Comparison of ENCODE assay signal across 9 cellular contexts in the genomic region with DNA sequence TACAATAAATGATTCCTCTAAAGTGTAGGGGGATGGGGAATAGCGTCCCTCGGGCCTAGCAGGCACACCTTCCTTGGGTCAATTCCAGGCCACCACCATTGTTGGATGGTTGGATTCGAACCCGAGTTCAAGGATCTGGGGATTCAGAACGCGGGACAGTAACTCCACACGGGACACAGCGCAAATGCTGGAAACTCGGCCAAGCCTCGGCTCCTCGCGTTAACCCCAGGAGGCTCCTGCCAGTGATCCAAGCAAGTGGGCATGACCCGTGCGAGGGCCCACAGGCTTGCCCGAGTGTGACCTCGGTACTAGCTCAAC. TPM values are rescaled to one million over a fixed set of nuclear protein-coding genes. Genes with fewer than 3 reads are reported as not detected.
DNase-seq lines count a peak whose midpoint lies in the region; ATAC-seq and TF ChIP-seq lines count a peak whose summit lies in the region.
"Had no signal": no experiment of that assay in that cellular context is flagged by ENCODE, and none has a peak within 500 bp of the region (broad histone marks: within the 10 kb centered on the region; RNA-seq: fewer than 3 reads in every experiment).

No MANE protein-coding gene starts in this region.

- no peak for TF ChIP-seq CTCF in OCI-LY7 (conservative IDR thresholded peaks at IDR 0.05; ENCODE audit: low read length)
- TF ChIP-seq CTCF in epithelial cell of esophagus (IDR thresholded peaks at IDR 0.05; ENCODE audit: insufficient read depth, low read depth, low read length, missing control alignments), result no peak
- no peak for TF ChIP-seq CTCF in osteoblast (IDR thresholded peaks at IDR 0.05; ENCODE audit: extremely low read depth, low read depth, low read length)

- peak overlapping the region; percentile 69 for H2AFZ ChIP-seq in OCI-LY7 (ENCODE audit: low read length)
- peak overlapping the region; percentile 98 for H2AFZ ChIP-seq in osteoblast (ENCODE audit: low read length)

- H3K4me1 ChIP-seq in CD4-positive, CD25-positive, alpha-beta regulatory T cell (ENCODE audit: control insufficient read depth, insufficient read depth, low read length, poor library complexity, severe bottlenecking), result peaks cover 11% of the 10 kb centered on the region
- peaks cover 16% of the 10 kb centered on the region for H3K4me1 ChIP-seq in OCI-LY7 (ENCODE audit: insufficient read depth, low read length, poor library complexity, severe bottlenecking)
- H3K4me1 ChIP-seq in osteoblast (ENCODE audit: insufficient read depth, low read length), result peaks cover 14% of the 10 kb centered on the region

- H3K79me2 ChIP-seq in OCI-LY7 (ENCODE audit: insufficient read depth, low read depth, low read length), result peaks cover 3% of the 10 kb centered on the region; the same call in 1 of the 2 replicates
- no peaks in the 10 kb centered on the region for H3K79me2 ChIP-seq in osteoblast (ENCODE audit: insufficient read depth, low read length)

- DNase-seq in CD4-positive, CD25-positive, alpha-beta regulatory T cell, result no peak
- no peak for DNase-seq in OCI-LY7 (ENCODE audit: low spot score)
- no peak for DNase-seq in epithelial cell of esophagus (ENCODE audit: low read depth)
- no peak for DNase-seq in osteoblast (ENCODE audit: insufficient read length, low spot score, missing footprints)
- DNase-seq in C1 segment of cervical spinal cord (lab: John Stamatoyannopoulos, UW), result no peak
- no peak for DNase-seq in Ammon's horn (ENCODE audit: low spot score)

- POLR2A ChIA-PET in OCI-LY7 (lab: Charles Lee), result interaction anchor here (0.6 to 1.4 kb wide), 2 partner anchors 63 to 135 kb away, joined by 3 to 5 read pairs; no protein-coding TSS in a partner anchor

- no peaks in the 10 kb centered on the region for H4K20me1 ChIP-seq in OCI-LY7 (ENCODE audit: insufficient read depth, low read length)
- no peaks in the 10 kb centered on the region for H4K20me1 ChIP-seq in osteoblast (ENCODE audit: insufficient read depth, low read length)

- H3K9me2 ChIP-seq in OCI-LY7 (ENCODE audit: insufficient read depth, low read length), result no peaks in the 10 kb centered on the region

- peak overlapping the region in 2 of 3 donors; percentile 33 to 62 for H3K27ac Mint-ChIP-seq in CD4-positive, CD25-positive, alpha-beta regulatory T cell

- H3K36me3 ChIP-seq in CD4-positive, CD25-positive, alpha-beta regulatory T cell (ENCODE audit: control insufficient read depth, insufficient read depth, low read length), result no peaks in the 10 kb centered on the region
- H3K36me3 ChIP-seq in OCI-LY7 (ENCODE audit: insufficient read depth, low read length) (no peaks in the 10 kb centered on the region), osteoblast (ENCODE audit: insufficient read depth, low read length) (peaks cover 5% of the 10 kb centered on the region)

- peak overlapping the region; percentile 76 to 81 (median 80) for H3K4me3 Mint-ChIP-seq in CD4-positive, CD25-positive, alpha-beta regulatory T cell

- no TSS peak for BruUV-seq in OCI-LY7 (replicated peaks; lab: Mats Ljungman, UMichigan)

- H3K27me3 Mint-ChIP-seq in CD4-positive, CD25-positive, alpha-beta regulatory T cell, result peaks cover 27% of the 10 kb centered on the region

- H3K4me2 ChIP-seq in OCI-LY7 (ENCODE audit: low read length) (peak overlapping the region; percentile 83), osteoblast (ENCODE audit: insufficient read depth, low read length) (peak overlapping the region; percentile 77)

- no peaks in the 10 kb centered on the region for H3K27me3 ChIP-seq in CD4-positive, CD25-positive, alpha-beta regulatory T cell (ENCODE audit: control insufficient read depth, insufficient read depth, low read length)
- no peaks in the 10 kb centered on the region for H3K27me3 ChIP-seq in osteoblast (ENCODE audit: insufficient read depth, low read length)

- H3K27ac ChIP-seq in CD4-positive, CD25-positive, alpha-beta regulatory T cell (ENCODE audit: insufficient read depth, low read length, poor library complexity, severe bottlenecking), result peak overlapping the region; percentile 76
- H3K27ac ChIP-seq in OCI-LY7 (ENCODE audit: low read depth, low read length, poor library complexity, severe bottlenecking) (no peak overlapping the region), osteoblast (ENCODE audit: low read depth, low read length) (peak overlapping the region; percentile 84)

- H3K4me3 ChIP-seq in CD4-positive, CD25-positive, alpha-beta regulatory T cell (ENCODE audit: low read depth, low read length), result peak overlapping the region; percentile 52
- H3K4me3 ChIP-seq in OCI-LY7 (ENCODE audit: low read depth, low read length, poor library complexity, severe bottlenecking) (peak overlapping the region; percentile 74), epithelial cell of esophagus (ENCODE audit: low read length) (peak overlapping the region; percentile 66), osteoblast (ENCODE audit: insufficient read depth, low read length) (peak overlapping the region; percentile 88)

- intact Hi-C loops in OCI-LY7 (cut with micrococcal nuclease; ENCODE audit: unreplicated experiment), result loop anchor here (5.0 kb wide), 2 partner anchors 105 to 145 kb away; no protein-coding TSS in a partner anchor

- no peaks in the 10 kb centered on the region for H3K36me3 Mint-ChIP-seq in CD4-positive, CD25-positive, alpha-beta regulatory T cell

- no peak for ATAC-seq in CD4-positive, CD25-positive, alpha-beta regulatory T cell (ENCODE audit: low read depth in 2 of 2)
- ATAC-seq in GM19351 (IDR thresholded peaks at IDR 0.05; ENCODE audit: unreplicated experiment) (no peak), GM18867 (IDR thresholded peaks at IDR 0.05; ENCODE audit: unreplicated experiment) (no peak)

- CTCF ChIA-PET in OCI-LY7 (lab: Charles Lee; ENCODE audit: unreplicated experiment), result interaction anchor here (2.6 kb wide), 1 partner anchor 16 kb away, joined by 9 read pairs; a partner anchor contains a TSS

- H3K9me3 ChIP-seq in CD4-positive, CD25-positive, alpha-beta regulatory T cell (ENCODE audit: control insufficient read depth in 2 of 2, low read length in 2 of 2), result no peaks in the 10 kb centered on the region
- H3K9me3 ChIP-seq in OCI-LY7 (ENCODE audit: low read length) (no peaks in the 10 kb centered on the region), osteoblast (ENCODE audit: low read depth, low read length) (no peaks in the 10 kb centered on the region)

- H3K9me3 Mint-ChIP-seq in CD4-positive, CD25-positive, alpha-beta regulatory T cell, result peaks cover 0 to 2% (median 0%) of the 10 kb centered on the region in 7 donors

- H3K4me1 Mint-ChIP-seq in CD4-positive, CD25-positive, alpha-beta regulatory T cell, result peaks cover 0 to 16% (median 2%) of the 10 kb centered on the region in 4 donors

RNA-seq across cellular contexts. Expression of a gene that starts 0.6 kb away (rescaled TPM):
- total RNA-seq in CD4-positive, CD25-positive, alpha-beta regulatory T cell, result 2.1 TPM
- polyA plus RNA-seq in CD4-positive, CD25-positive, alpha-beta regulatory T cell, result 1 to 10 TPM; 1.2 to 2.0 (median 1.5) TPM
- total RNA-seq in OCI-LY7 (2014; rRNA removed; shearing (Covaris generic)), result 35.8 and 38.1 TPM in 2 replicates
- 21.1 and 24.1 TPM in 2 replicates for total RNA-seq in OCI-LY7 (2022)
- total RNA-seq in osteoblast, result 20.6 and 21.0 TPM in 2 replicates

RNA-seq across cellular contexts. Expression of a gene that starts 16.4 kb away (rescaled TPM):
- 26.0 TPM for total RNA-seq in CD4-positive, CD25-positive, alpha-beta regulatory T cell
- polyA plus RNA-seq in CD4-positive, CD25-positive, alpha-beta regulatory T cell, result 1 to 10 TPM; 3.4 to 6.7 (median 4.8) TPM
- 8.1 and 8.2 TPM in 2 replicates for total RNA-seq in OCI-LY7 (2014; rRNA removed; shearing (Covaris generic))
- 16.5 and 19.3 TPM in 2 replicates for total RNA-seq in OCI-LY7 (2022)
- 11.5 and 12.7 TPM in 2 replicates for total RNA-seq in osteoblast

RNA-seq across cellular contexts. Expression of a gene that starts 25.1 kb away (rescaled TPM):
- not detected for total RNA-seq in CD4-positive, CD25-positive, alpha-beta regulatory T cell
- not detected for polyA plus RNA-seq in CD4-positive, CD25-positive, alpha-beta regulatory T cell
- not detected in 2 replicates for total RNA-seq in OCI-LY7 (2014; rRNA removed; shearing (Covaris generic))
- total RNA-seq in OCI-LY7 (2022), result 0.31 and 0.65 TPM in 2 replicates
- total RNA-seq in osteoblast, result 3.6 and 3.8 TPM in 2 replicates
- total RNA-seq: pulmonary artery endothelial cell had no signal

RNA-seq across cellular contexts. Expression of a gene that starts 49.1 kb away (rescaled TPM):
- 0.39 TPM for total RNA-seq in CD4-positive, CD25-positive, alpha-beta regulatory T cell
- polyA plus RNA-seq in CD4-positive, CD25-positive, alpha-beta regulatory T cell, result not detected
- total RNA-seq in OCI-LY7 (2014; rRNA removed; shearing (Covaris generic)), result 0.47 and 0.80 TPM in 2 replicates
- total RNA-seq in OCI-LY7 (2022) (0.17 TPM in 1 of 2 replicates, not detected in the other), osteoblast (0.29 and 0.36 TPM in 2 replicates)
